ENCODE assay signal across 19 cellular contexts in the genomic region with DNA sequence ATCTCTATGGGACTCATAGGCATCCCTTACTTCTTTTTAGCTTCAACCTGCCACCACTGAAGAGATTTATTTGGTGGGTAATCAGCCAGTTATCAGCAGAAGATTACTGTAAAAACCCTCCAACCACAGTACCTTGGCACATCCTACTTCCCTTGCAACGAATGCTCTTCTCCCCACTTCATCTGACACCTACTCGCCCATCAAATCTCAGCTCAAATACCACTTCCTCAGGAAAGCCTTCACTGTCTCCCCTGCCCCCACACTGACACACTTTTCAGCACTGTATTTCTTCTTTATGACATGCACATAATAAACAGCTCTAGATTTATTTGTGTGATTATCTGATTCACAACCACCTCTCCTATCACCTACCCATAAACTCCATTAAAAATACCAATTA. TPM values are rescaled to one million over a fixed set of nuclear protein-coding genes. Genes with fewer than 3 reads are reported as not detected.
DNase-seq lines count a peak whose midpoint lies in the region; ATAC-seq and TF ChIP-seq lines count a peak whose summit lies in the region.
"Had no signal": no experiment of that assay in that cellular context is flagged by ENCODE, and none has a peak within 500 bp of the region (broad histone marks: within the 10 kb centered on the region; RNA-seq: fewer than 3 reads in every experiment).

No MANE protein-coding gene starts in this region.

- H3K27ac ChIP-seq in PC-9, result no peak overlapping the region
- H3K27ac ChIP-seq: epithelial cell of prostate, neural progenitor cell, right lobe of liver, tibial artery had no signal

- H3F3A ChIP-seq in PC-9 (ENCODE audit: insufficient read depth, low read depth), result peaks cover 17% of the 10 kb centered on the region; the same call in 1 of the 2 replicates

- POLR2A ChIA-PET in activated CD8-positive, alpha-beta T cell treated with anti-CD3 and anti-CD28 coated beads for 36 hours (lab: Charles Lee), result interaction anchor here (0.7 to 0.9 kb wide), 3 partner anchors 26 to 59 kb away, joined by 3 read pairs; partner anchors contain the start of gene VPS4B
- POLR2A ChIA-PET in PC-9 (lab: Charles Lee; ENCODE audit: unreplicated experiment), result no interaction called here

- no peak for ATAC-seq in activated CD8-positive, alpha-beta T cell treated with anti-CD3 and anti-CD28 coated beads for 36 hours
- ATAC-seq in natural killer cell, result peak; percentile 46 to 68 (median 60)
- ATAC-seq: activated CD4-positive, CD25-positive, alpha-beta regulatory T cell treated with anti-CD3 and anti-CD28 coated beads, Interleukin-2, amount 50 U/mL, for 24 hours; right lobe of liver had no signal

- CTCF ChIA-PET in activated CD8-positive, alpha-beta T cell treated with anti-CD3 and anti-CD28 coated beads for 36 hours (lab: Charles Lee), result interaction anchor here (0.7 to 4.6 kb wide), 7 partner anchors 24 to 350 kb away, joined by 3 to 36 read pairs (median 5); no protein-coding TSS in a partner anchor
- CTCF ChIA-PET in PC-9 (lab: Charles Lee), result no interaction called here

- H3K27me3 ChIP-seq in PC-9 (ENCODE audit: insufficient read depth, low read depth), result no peaks in the 10 kb centered on the region
- H3K27me3 ChIP-seq: neural progenitor cell, right lobe of liver, tibial artery had no signal

- no peak overlapping the region for H3K4me2 ChIP-seq in PC-9
- H3K4me2 ChIP-seq: neural progenitor cell had no signal

- H4K20me1 ChIP-seq in PC-9 (ENCODE audit: insufficient read depth), result peaks cover 10% of the 10 kb centered on the region

- no peaks in the 10 kb centered on the region for H3K27me3 Mint-ChIP-seq in activated CD8-positive, alpha-beta T cell treated with anti-CD3 and anti-CD28 coated beads for 36 hours
- H3K27me3 Mint-ChIP-seq in natural killer cell (ENCODE audit: low read depth in 2 of 2), result peaks cover 2 to 7% of the 10 kb centered on the region in 2 donors
- H3K27me3 Mint-ChIP-seq: memory B cell had no signal

- no peak overlapping the region for H2AFZ ChIP-seq in PC-9
- H2AFZ ChIP-seq: neural progenitor cell had no signal

- no peaks in the 10 kb centered on the region for H3K9me2 ChIP-seq in PC-9 (ENCODE audit: insufficient read depth)

- peaks cover 20% of the 10 kb centered on the region for H3K4me1 ChIP-seq in PC-9 (replicated peaks; ENCODE audit: insufficient read depth)

- H3K4me1 Mint-ChIP-seq in activated CD8-positive, alpha-beta T cell treated with anti-CD3 and anti-CD28 coated beads for 36 hours (ENCODE audit: low read depth), result peaks cover 27% of the 10 kb centered on the region
- peaks cover 49 to 52% of the 10 kb centered on the region in 2 donors for H3K4me1 Mint-ChIP-seq in natural killer cell

- TF ChIP-seq CTCF in activated CD8-positive, alpha-beta T cell treated with anti-CD3 and anti-CD28 coated beads for 36 hours (IDR thresholded peaks at IDR 0.05), result no peak
- TF ChIP-seq CTCF in natural killer cell (IDR thresholded peaks at IDR 0.05) (no peak), PC-9 (conservative IDR thresholded peaks at IDR 0.05) (no peak)

- H3K9me3 Mint-ChIP-seq in activated CD8-positive, alpha-beta T cell treated with anti-CD3 and anti-CD28 coated beads for 36 hours, result peaks cover 13% of the 10 kb centered on the region
- peaks cover 3% of the 10 kb centered on the region in 2 donors for H3K9me3 Mint-ChIP-seq in natural killer cell

- H3K9me3 ChIP-seq in PC-9 (ENCODE audit: insufficient read depth, low read depth), result no peaks in the 10 kb centered on the region
- H3K9me3 ChIP-seq: right lobe of liver, tibial artery had no signal

- peak; percentile 29 for DNase-seq in activated naive CD4-positive, alpha-beta T cell treated with Interleukin-2 at 50 U/mL for 16 hours
- DNase-seq in activated naive CD4-positive, alpha-beta T cell treated with anti-CD3 and anti-CD28 coated beads, Interleukin-2, amount 50 U/mL, for 16 hours, result no peak
- peak; percentile 78 for DNase-seq in Jurkat, Clone E6-1 (ENCODE audit: low read depth, low spot score)
- peak; percentile 49 for DNase-seq in activated CD8-positive, alpha-beta T cell treated with anti-CD3 and anti-CD28 coated beads for 36 hours
- DNase-seq in natural killer cell, result peak; percentile 26
- DNase-seq in HPDE6-E6E7 (ENCODE audit: extremely low spot score), result no peak
- no peak for DNase-seq in PC-9
- no peak for DNase-seq in MV-4-11 (lab: John Stamatoyannopoulos, UW)
- DNase-seq: amygdala; glutamatergic neuron; NCI-H2029; NCI-H69; right lobe of liver; stimulated activated CD4-positive, alpha-beta T cell treated with anti-CD3 and anti-CD28 coated beads, Interleukin-2, amount 100 ng/mL, for 48 hours; tibial artery had no signal

- intact Hi-C loops in activated CD8-positive, alpha-beta T cell treated with anti-CD3 and anti-CD28 coated beads for 36 hours (cut with micrococcal nuclease), result no loop called here
- intact Hi-C loops in natural killer cell (cut with micrococcal nuclease), result loop anchor here (1.0 kb wide), 1 partner anchor 209 kb away; no protein-coding TSS in a partner anchor
- intact Hi-C loops in PC-9 (cut with micrococcal nuclease; ENCODE audit: unreplicated experiment), result loop anchor here (10.0 kb wide), 1 partner anchor 481 kb away; no protein-coding TSS in a partner anchor

- H3K36me3 Mint-ChIP-seq in activated CD8-positive, alpha-beta T cell treated with anti-CD3 and anti-CD28 coated beads for 36 hours (ENCODE audit: low read depth), result peaks cover 30% of the 10 kb centered on the region
- no peaks in the 10 kb centered on the region for H3K36me3 Mint-ChIP-seq in natural killer cell

- H3K27ac Mint-ChIP-seq in activated CD8-positive, alpha-beta T cell treated with anti-CD3 and anti-CD28 coated beads for 36 hours, result no peak overlapping the region
- H3K27ac Mint-ChIP-seq in natural killer cell, result peak overlapping the region in 1 of 2 donors; percentile 9
- H3K27ac Mint-ChIP-seq: memory B cell, neural progenitor cell had no signal

- no peak overlapping the region for H3K4me3 Mint-ChIP-seq in activated CD8-positive, alpha-beta T cell treated with anti-CD3 and anti-CD28 coated beads for 36 hours
- H3K4me3 Mint-ChIP-seq in natural killer cell, result peak overlapping the region; percentile 32
- H3K4me3 Mint-ChIP-seq: memory B cell, neural progenitor cell had no signal

- no TSS peak for BruUV-seq in PC-9 (replicated peaks; lab: Mats Ljungman, UMichigan)

- peaks cover 35% of the 10 kb centered on the region for H3K79me2 ChIP-seq in PC-9 (ENCODE audit: low read depth)

- H3K4me3 ChIP-seq in Jurkat, Clone E6-1 (ENCODE audit: low read length), result no peak overlapping the region
- no peak overlapping the region for H3K4me3 ChIP-seq in PC-9
- H3K4me3 ChIP-seq: neural progenitor cell, right lobe of liver, tibial artery had no signal

- H3K36me3 ChIP-seq in PC-9 (ENCODE audit: low read depth), result peaks cover 31% of the 10 kb centered on the region

RNA-seq across cellular contexts. Expression of gene KDSR, which starts 3.1 kb away (rescaled TPM):
- 21.7 TPM for polyA plus RNA-seq in Jurkat, Clone E6-1 (2012; ENCODE audit: insufficient read depth, insufficient read length)
- total RNA-seq in activated CD8-positive, alpha-beta T cell treated with anti-CD3 and anti-CD28 coated beads for 36 hours, result 10 to 100 TPM; 53.4 TPM
- total RNA-seq in natural killer cell, result 10 to 100 TPM; 11.1 to 15.1 (median 11.6) TPM
- 33.8 and 41.7 TPM in 2 replicates for total RNA-seq in PC-9 (2021)

RNA-seq across cellular contexts. Expression of gene BCL2, which starts 44.4 kb away (rescaled TPM):
- polyA plus RNA-seq in Jurkat, Clone E6-1 (2012; ENCODE audit: insufficient read depth, insufficient read length), result 7.0 TPM
- 100 to 1,000 TPM; 104 to 107 TPM for total RNA-seq in activated CD8-positive, alpha-beta T cell treated with anti-CD3 and anti-CD28 coated beads for 36 hours
- 10 to 100 TPM; 28.2 to 64.2 (median 33.4) TPM for total RNA-seq in natural killer cell
- 2.0 TPM in 2 replicates for total RNA-seq in PC-9 (2021)

RNA-seq across cellular contexts. Expression of gene VPS4B, which starts 58.3 kb away (rescaled TPM):
- polyA plus RNA-seq in Jurkat, Clone E6-1 (2012; ENCODE audit: insufficient read depth, insufficient read length), result 47.7 TPM
- total RNA-seq in activated CD8-positive, alpha-beta T cell treated with anti-CD3 and anti-CD28 coated beads for 36 hours, result 10 to 100 TPM; 34.8 to 35.9 TPM
- total RNA-seq in natural killer cell (100 to 1,000 TPM; 101 to 128 (median 107) TPM), PC-9 (2021) (52.4 and 59.7 TPM in 2 replicates)

Comparison
In these comparisons a context has a peak if more than half of its experiments do, and no peak if none do; other contexts are left out.
1. DNase-seq: peak in activated naive CD4-positive, alpha-beta T cell treated with Interleukin-2 at 50 U/mL for 16 hours (single experiment), Jurkat, Clone E6-1 (single experiment), activated CD8-positive, alpha-beta T cell treated with anti-CD3 and anti-CD28 coated beads for 36 hours (single experiment) and natural killer cell (single experiment); none in activated naive CD4-positive, alpha-beta T cell treated with anti-CD3 and anti-CD28 coated beads, Interleukin-2, amount 50 U/mL, for 16 hours (single experiment), HPDE6-E6E7 (single experiment), PC-9 (0 of 2) and MV-4-11 (single experiment).